Comparison of ENCODE assay signal across 16 cellular contexts in the genomic region with DNA sequence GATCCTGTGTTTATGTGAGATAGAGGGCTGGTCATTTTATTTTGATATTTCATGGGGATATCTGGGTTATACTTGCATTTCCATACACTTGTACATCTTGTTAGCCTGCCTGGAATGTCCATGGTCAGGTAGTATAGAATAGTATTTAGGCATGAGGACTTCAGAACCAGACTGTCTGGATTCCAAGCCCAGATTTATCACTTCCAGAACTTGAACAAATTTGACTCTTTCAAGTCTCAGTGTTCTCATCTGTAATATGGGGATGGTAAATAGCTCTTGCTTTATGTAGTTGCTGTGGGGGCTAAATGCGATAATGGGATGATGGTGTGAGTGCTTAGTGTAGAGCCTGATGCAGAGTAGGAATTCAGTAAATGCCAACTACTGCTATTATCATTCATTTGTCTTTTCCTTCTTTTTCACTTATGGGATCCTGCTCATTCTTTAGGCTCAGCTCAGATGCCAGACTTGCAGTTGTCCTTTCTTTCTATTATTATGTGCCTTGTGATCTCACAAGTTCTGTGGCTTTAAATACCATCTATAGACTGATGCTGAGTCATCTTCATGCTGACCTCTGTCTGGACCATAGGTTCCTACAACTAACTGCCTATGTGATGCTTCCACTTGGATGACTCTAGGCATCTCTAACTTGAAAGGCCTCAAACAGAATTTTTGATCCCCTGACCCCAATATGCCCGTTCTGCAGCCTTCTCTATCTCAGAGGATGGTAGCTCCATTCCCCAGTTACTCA.
DNase-seq lines count a peak whose midpoint lies in the region; FAIRE-seq and TF ChIP-seq lines count a peak whose summit lies in the region.
"Had no signal": no experiment of that assay in that cellular context is flagged by ENCODE, and none has a peak within 500 bp of the region (broad histone marks: within the 10 kb centered on the region; RNA-seq: fewer than 3 reads in every experiment).

No MANE protein-coding gene starts in this region.

- H3K9me2 ChIP-seq in GM23248 (ENCODE audit: insufficient read depth), result no peaks in the 10 kb centered on the region

- TF ChIP-seq CTCF in H1 (IDR thresholded peaks at IDR 0.05; ENCODE audit: control extremely low read depth in 1 of 3, insufficient read depth in 1 of 3, low read depth in 1 of 3, low read length in 3 of 3), result no peak

- no peak overlapping the region for H3K56ac ChIP-seq in H1 (replicated peaks; ENCODE audit: insufficient read length, low read depth, low read length)

- DNase-seq in GM23248, result peak; percentile 17
- peak; percentile 7 for DNase-seq in RKO (ENCODE audit: low spot score)
- DNase-seq in H1 (ENCODE audit: low read depth in 1 of 2, low spot score in 2 of 2), result no peak
- DNase-seq in skeletal muscle cell (ENCODE audit: low read depth), result peak; percentile 22
- no peak for DNase-seq in DMS53 (lab: John Stamatoyannopoulos, UW)
- DNase-seq in cortex of kidney (lab: John Stamatoyannopoulos, UW), result no peak
- DNase-seq in activated CD4-positive, alpha-beta T cell treated with anti-CD3 and anti-CD28 coated beads, Interleukin-2, amount 50 U/mL, for 4 hours, result no peak
- no peak for DNase-seq in NCI-H1694 (lab: John Stamatoyannopoulos, UW)
- DNase-seq: CD8-positive, alpha-beta T cell; DMS 273 treated with DMSO at 0.1 percent for 48 hours; NCI-H1092; NCI-H1694 treated with DMSO at 0.1 percent for 48 hours; NCI-H345; NCI-H69; PC-3 had no signal

- H3K9me3 ChIP-seq in GM23248 (ENCODE audit: low read depth) (no peaks in the 10 kb centered on the region), H1 (ENCODE audit: insufficient read depth in 2 of 2, low read depth in 1 of 2, low read length in 1 of 2) (no peaks in the 10 kb centered on the region)

- no peak overlapping the region for H2BK20ac ChIP-seq in H1 (ENCODE audit: low read length)

- H3K27me3 ChIP-seq in GM23248 (replicated peaks; ENCODE audit: insufficient read depth) (no peaks in the 10 kb centered on the region), H1 (replicated peaks in 1 of 4; ENCODE audit: control insufficient read depth in 3 of 4, extremely low read depth in 1 of 4, insufficient read depth in 3 of 4, low read length in 3 of 4) (no peaks in the 10 kb centered on the region)

- H2AK5ac ChIP-seq in H1 (ENCODE audit: low read depth, low read length), result no peak overlapping the region

- H3K36me3 ChIP-seq in GM23248 (ENCODE audit: low read depth) (no peaks in the 10 kb centered on the region), H1 (ENCODE audit: control insufficient read depth in 2 of 4, insufficient read depth in 4 of 4, low read length in 3 of 4) (no peaks in the 10 kb centered on the region)

- H3K23ac ChIP-seq in H1 (ENCODE audit: insufficient read length), result no peak overlapping the region

- H2BK120ac ChIP-seq in H1 (replicated peaks; ENCODE audit: low read depth, low read length), result no peak overlapping the region

- H3K4me1 ChIP-seq in GM23248 (ENCODE audit: insufficient read depth) (peaks cover 22% of the 10 kb centered on the region), H1 (replicated peaks in 1 of 4; ENCODE audit: control insufficient read depth in 3 of 4, insufficient read depth in 4 of 4, low read length in 3 of 4) (no peaks in the 10 kb centered on the region; a peak in 1 of 7 replicates)

- CTCF ChIA-PET in H1 (lab: Charles Lee; ENCODE audit: partially characterized antibody), result interaction anchor here (0.6 to 0.7 kb wide), 2 partner anchors 19 to 73 kb away, joined by 3 read pairs; no protein-coding TSS in a partner anchor

- no peak overlapping the region for H2BK5ac ChIP-seq in H1 (ENCODE audit: low read depth, low read length)

- TF ChIP-seq RAD21 in H1 (IDR thresholded peaks at IDR 0.05 in 1 of 2, conservative IDR thresholded peaks at IDR 0.05 in 1 of 2; ENCODE audit: low read depth in 2 of 2, low read length in 2 of 2), result no peak

- no peaks in the 10 kb centered on the region for H3K23me2 ChIP-seq in H1 (ENCODE audit: low read depth, low read length)

- H2AFZ ChIP-seq in GM23248 (no peak overlapping the region), H1 (ENCODE audit: low read length) (no peak overlapping the region)

- H3K79me2 ChIP-seq in GM23248 (ENCODE audit: insufficient read depth) (no peaks in the 10 kb centered on the region), H1 (ENCODE audit: control insufficient read depth in 1 of 2, insufficient read depth in 2 of 2, low read length in 2 of 2) (no peaks in the 10 kb centered on the region)

- H3K79me1 ChIP-seq in H1 (ENCODE audit: low read depth, low read length), result no peaks in the 10 kb centered on the region

- 94 to 97% methylated on average over 2 of the region's 2 CpGs for WGBS in GM23248 (ENCODE audit: low coverage in 1 of 2, low lambda C conversion rate in 2 of 2, missing lambda C conversion rate in 2 of 2), 2 experiments
- WGBS in H1 (ENCODE audit: extremely low coverage in 1 of 2, insufficient coverage in 1 of 2, insufficient read length in 1 of 2, insufficient replicate concordance in 2 of 2, low coverage in 1 of 2, low lambda C conversion rate in 2 of 2, missing lambda C conversion rate in 1 of 2), 2 experiments, result 87% methylated on average over 2 of the region's 2 CpGs; no CpG with 5 or more reads in 1 of the 2 experiments

- TF ChIP-seq EP300 in H1 (IDR thresholded peaks at IDR 0.05; ENCODE audit: borderline replicate concordance in 1 of 2, low read depth in 2 of 2, low read length in 2 of 2), result no peak

- in situ Hi-C loops in GM23248 (cut with MboI), result no loop called here

- no peak overlapping the region for H3K9ac ChIP-seq in GM23248
- H3K9ac ChIP-seq in H1 (replicated peaks in 1 of 4; ENCODE audit: extremely low read depth in 1 of 4, low read depth in 3 of 4, low read length in 3 of 4), result no peak overlapping the region

- H3K4me3 ChIP-seq in GM23248, result no peak overlapping the region
- no peak overlapping the region for H3K4me3 ChIP-seq in H1 (ENCODE audit: extremely low read depth in 1 of 4, insufficient read depth in 2 of 4, low read depth in 3 of 4, low read length in 4 of 4)
- no peak overlapping the region for H3K4me3 ChIP-seq in skeletal muscle cell (ENCODE audit: low read depth, low read length)

- no peak overlapping the region for H4K8ac ChIP-seq in H1 (ENCODE audit: extremely low read depth, insufficient read depth, low read length)

- peaks cover 11% of the 10 kb centered on the region; the same call in 1 of the 2 replicates for H3F3A ChIP-seq in GM23248 (ENCODE audit: insufficient read depth)

- no peak overlapping the region for H4K91ac ChIP-seq in H1 (replicated peaks; ENCODE audit: insufficient read length, low read length)

- H2BK15ac ChIP-seq in H1 (ENCODE audit: low read length), result no peak overlapping the region

- no peak overlapping the region for H3K14ac ChIP-seq in H1 (ENCODE audit: insufficient read length)

- no peak for TF ChIP-seq POLR2A in H1 (IDR thresholded peaks at IDR 0.05; ENCODE audit: control extremely low read depth in 1 of 2, low read depth in 2 of 2, low read length in 2 of 2)

- no peak overlapping the region for H4K5ac ChIP-seq in H1 (ENCODE audit: insufficient read length, low read depth, low read length)

- no peak overlapping the region for H3K27ac ChIP-seq in GM23248
- H3K27ac ChIP-seq in H1 (ENCODE audit: low read depth, low read length), result no peak overlapping the region

- H3K4ac ChIP-seq in H1 (replicated peaks; ENCODE audit: insufficient read length, low read depth, low read length), result no peak overlapping the region

- H3K18ac ChIP-seq in H1 (ENCODE audit: extremely low read depth, low read length), result no peak overlapping the region

- POLR2A ChIA-PET in H1 (lab: Charles Lee; ENCODE audit: partially characterized antibody), result interaction anchor here (0.6 to 0.9 kb wide), 2 partner anchors 23 to 630 kb away, joined by 3 read pairs; no protein-coding TSS in a partner anchor

- H4K20me1 ChIP-seq in GM23248 (ENCODE audit: insufficient read depth), result no peaks in the 10 kb centered on the region
- no peaks in the 10 kb centered on the region for H4K20me1 ChIP-seq in H1 (replicated peaks in 1 of 2; ENCODE audit: control insufficient read depth in 1 of 2, insufficient read depth in 2 of 2, low read length in 2 of 2)

- H3K4me2 ChIP-seq in GM23248 (ENCODE audit: unreplicated experiment) (no peak overlapping the region), H1 (ENCODE audit: insufficient read depth in 1 of 2, low read depth in 2 of 2, low read length in 2 of 2) (no peak overlapping the region)

- H2BK12ac ChIP-seq in H1 (ENCODE audit: low read depth, low read length), result no peak overlapping the region

- FAIRE-seq in H1 (lab: Jason Lieb, UNC), result no peak
- FAIRE-seq: GM18507 had no signal

TF ChIP-seq in H1, 55 proteins besides CTCF, POLR2A, EP300 and RAD21:
- TF ChIP-seq E2F6 (IDR thresholded peaks at IDR 0.05) (no peak), SIN3A (conservative IDR thresholded peaks at IDR 0.05 in 1 of 2, IDR thresholded peaks at IDR 0.05 in 1 of 2; ENCODE audit: low read depth in 1 of 2, low read length in 2 of 2) (no peak), MAFK (IDR thresholded peaks at IDR 0.05; ENCODE audit: low read depth, low read length) (peak; percentile 7; the same call in 1 of the 2 replicates)

Comparison
In these comparisons a context has a peak if more than half of its experiments do, and no peak if none do; other contexts are left out.
1. DNase-seq: peak in GM23248 (single experiment), RKO (single experiment) and skeletal muscle cell (single experiment); none in H1 (0 of 2), DMS53 (single experiment), cortex of kidney (single experiment), activated CD4-positive, alpha-beta T cell treated with anti-CD3 and anti-CD28 coated beads, Interleukin-2, amount 50 U/mL, for 4 hours (0 of 2) and NCI-H1694 (single experiment).